14 cellular contexts compared by ENCODE assay signal in the genomic region with DNA sequence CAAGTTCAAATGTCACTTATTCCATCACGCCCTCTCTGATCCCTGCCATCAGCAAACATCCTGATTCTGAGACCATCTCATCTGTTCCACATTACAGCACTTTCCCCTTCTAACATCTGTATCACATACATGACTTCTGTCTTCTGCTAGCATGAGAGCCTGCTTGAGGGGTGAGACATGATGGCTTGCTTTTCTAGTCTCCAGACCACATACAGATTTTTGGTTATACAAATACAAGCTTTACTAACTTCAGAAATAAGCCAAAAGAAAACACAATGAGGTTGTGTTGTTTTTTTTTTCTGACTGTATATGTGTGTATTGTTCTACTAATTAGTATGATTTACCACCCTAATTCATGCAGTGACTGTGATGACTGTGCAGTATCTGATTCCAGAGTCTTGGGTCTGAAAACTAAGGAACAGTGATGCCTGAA. TPM values are rescaled to one million over a fixed set of nuclear protein-coding genes. Genes with fewer than 3 reads are reported as not detected.
DNase-seq lines count a peak whose midpoint lies in the region; ATAC-seq and TF ChIP-seq lines count a peak whose summit lies in the region.
"Had no signal": no experiment of that assay in that cellular context is flagged by ENCODE, and none has a peak within 500 bp of the region (broad histone marks: within the 10 kb centered on the region; RNA-seq: fewer than 3 reads in every experiment).

No MANE protein-coding gene starts in this region.

- H3K36me3 Mint-ChIP-seq in activated naive CD8-positive, alpha-beta T cell treated with anti-CD3 and anti-CD28 coated beads, Interleukin-2, amount 10 ng/mL, durations not matched to agents 7 days and 5 days = peaks cover 36% of the 10 kb centered on the region
- H3K36me3 Mint-ChIP-seq in activated naive CD8-positive, alpha-beta T cell treated with anti-CD3 and anti-CD28 coated beads, Interleukin-2, amount 50 U/mL, for 24 hours (ENCODE audit: low read depth) = peaks cover 49% of the 10 kb centered on the region
- H3K36me3 Mint-ChIP-seq in nephron progenitor cell (ENCODE audit: low read depth) (peaks cover 47% of the 10 kb centered on the region), mesothelial cell of epicardium (peaks cover 41% of the 10 kb centered on the region)

- H3K4me3 Mint-ChIP-seq in activated naive CD8-positive, alpha-beta T cell treated with anti-CD3 and anti-CD28 coated beads, Interleukin-2, amount 10 ng/mL, durations not matched to agents 7 days and 5 days = no peak overlapping the region
- H3K4me3 Mint-ChIP-seq in activated naive CD8-positive, alpha-beta T cell treated with anti-CD3 and anti-CD28 coated beads, Interleukin-2, amount 50 U/mL, for 24 hours = no peak overlapping the region
- H3K4me3 Mint-ChIP-seq in nephron progenitor cell (no peak overlapping the region), mesothelial cell of epicardium (no peak overlapping the region)

- no peaks in the 10 kb centered on the region for H3K27me3 ChIP-seq in dorsolateral prefrontal cortex

- TF ChIP-seq CTCF in dorsolateral prefrontal cortex (IDR thresholded peaks at IDR 0.05 in 54 of 56, conservative IDR thresholded peaks at IDR 0.05 in 2 of 56; ENCODE audit: low read depth in 1 of 56, partially characterized antibody in 56 of 56) (no peak), nephron progenitor cell (IDR thresholded peaks at IDR 0.05) (no peak), mesothelial cell of epicardium (IDR thresholded peaks at IDR 0.05; ENCODE audit: unreplicated experiment) (no peak)

- no peaks in the 10 kb centered on the region for H3K27me3 Mint-ChIP-seq in activated naive CD8-positive, alpha-beta T cell treated with anti-CD3 and anti-CD28 coated beads, Interleukin-2, amount 10 ng/mL, durations not matched to agents 7 days and 5 days
- no peaks in the 10 kb centered on the region for H3K27me3 Mint-ChIP-seq in activated naive CD8-positive, alpha-beta T cell treated with anti-CD3 and anti-CD28 coated beads, Interleukin-2, amount 50 U/mL, for 24 hours
- H3K27me3 Mint-ChIP-seq in nephron progenitor cell (ENCODE audit: low read depth, poor library complexity) (no peaks in the 10 kb centered on the region), mesothelial cell of epicardium (ENCODE audit: low read depth) (no peaks in the 10 kb centered on the region)

- H3K27ac ChIP-seq in dorsolateral prefrontal cortex (peak overlapping the region in 58 of 59 donors; percentile 47 to 98 (median 92)), temporal lobe (ENCODE audit: low read depth, low read length) (peak overlapping the region; percentile 93)
- H3K27ac ChIP-seq: C4-2B, GM23248 had no signal

- intact Hi-C loops in dorsolateral prefrontal cortex (cut with DNase I) = loop anchor here (2.0 to 5.0 kb wide), 2 partner anchors 33 to 34 kb away; a partner anchor contains a TSS

- no peak for DNase-seq in activated naive CD8-positive, alpha-beta T cell treated with anti-CD3 and anti-CD28 coated beads, Interleukin-2, amount 10 ng/mL, durations not matched to agents 7 days and 5 days
- no peak for DNase-seq in activated naive CD8-positive, alpha-beta T cell treated with anti-CD3 and anti-CD28 coated beads, Interleukin-2, amount 50 U/mL, for 24 hours
- DNase-seq in dorsolateral prefrontal cortex = no peak
- DNase-seq in nephron progenitor cell = no peak
- DNase-seq in NCI-H2081 treated with DMSO at 0.1 percent for 48 hours (lab: John Stamatoyannopoulos, UW) = no peak
- no peak for DNase-seq in mesothelial cell of epicardium (ENCODE audit: low spot score in 2 of 2, unreplicated experiment in 2 of 2)
- DNase-seq in left lobe of liver (ENCODE audit: low spot score) = no peak
- DNase-seq: GM23248, NCI-H146, NCI-H446, NCI-H748 treated with DMSO at 0.1 percent for 48 hours had no signal

- peak overlapping the region in 1 of 59 donors; percentile 5 for H3K4me3 ChIP-seq in dorsolateral prefrontal cortex
- H3K4me3 ChIP-seq: GM12878, GM23248 had no signal

- POLR2A ChIA-PET in activated naive CD8-positive, alpha-beta T cell treated with anti-CD3 and anti-CD28 coated beads, Interleukin-2, amount 10 ng/mL, durations not matched to agents 7 days and 5 days (lab: Charles Lee) = no interaction called here

- H3K4me1 Mint-ChIP-seq in activated naive CD8-positive, alpha-beta T cell treated with anti-CD3 and anti-CD28 coated beads, Interleukin-2, amount 10 ng/mL, durations not matched to agents 7 days and 5 days = peaks cover 6% of the 10 kb centered on the region
- no peaks in the 10 kb centered on the region for H3K4me1 Mint-ChIP-seq in activated naive CD8-positive, alpha-beta T cell treated with anti-CD3 and anti-CD28 coated beads, Interleukin-2, amount 50 U/mL, for 24 hours
- H3K4me1 Mint-ChIP-seq in nephron progenitor cell = no peaks in the 10 kb centered on the region
- H3K4me1 Mint-ChIP-seq in mesothelial cell of epicardium = no peaks in the 10 kb centered on the region

- peaks cover 6% of the 10 kb centered on the region for H3K9me3 Mint-ChIP-seq in activated naive CD8-positive, alpha-beta T cell treated with anti-CD3 and anti-CD28 coated beads, Interleukin-2, amount 10 ng/mL, durations not matched to agents 7 days and 5 days
- H3K9me3 Mint-ChIP-seq in activated naive CD8-positive, alpha-beta T cell treated with anti-CD3 and anti-CD28 coated beads, Interleukin-2, amount 50 U/mL, for 24 hours = peaks cover 9% of the 10 kb centered on the region
- peaks cover 29% of the 10 kb centered on the region for H3K9me3 Mint-ChIP-seq in nephron progenitor cell
- H3K9me3 Mint-ChIP-seq in mesothelial cell of epicardium = peaks cover 19% of the 10 kb centered on the region

- H3K27ac Mint-ChIP-seq in activated naive CD8-positive, alpha-beta T cell treated with anti-CD3 and anti-CD28 coated beads, Interleukin-2, amount 10 ng/mL, durations not matched to agents 7 days and 5 days = peak overlapping the region; percentile 10
- no peak overlapping the region for H3K27ac Mint-ChIP-seq in activated naive CD8-positive, alpha-beta T cell treated with anti-CD3 and anti-CD28 coated beads, Interleukin-2, amount 50 U/mL, for 24 hours
- peak overlapping the region; percentile 3 for H3K27ac Mint-ChIP-seq in nephron progenitor cell
- no peak overlapping the region for H3K27ac Mint-ChIP-seq in mesothelial cell of epicardium

- ATAC-seq in activated naive CD8-positive, alpha-beta T cell treated with anti-CD3 and anti-CD28 coated beads, Interleukin-2, amount 10 ng/mL, durations not matched to agents 7 days and 5 days (ENCODE audit: low read depth) = no peak
- ATAC-seq in activated naive CD8-positive, alpha-beta T cell treated with anti-CD3 and anti-CD28 coated beads, Interleukin-2, amount 50 U/mL, for 24 hours = no peak
- no peak for ATAC-seq in left lobe of liver
- ATAC-seq: GM12878 had no signal

RNA-seq across cellular contexts. Expression of a gene that starts 34.3 kb away (rescaled TPM):
- 10 to 100 TPM in 1 of 2 experiments, 1 to 10 TPM in 1; 9.8 to 10.9 TPM for total RNA-seq in activated naive CD8-positive, alpha-beta T cell treated with anti-CD3 and anti-CD28 coated beads, Interleukin-2, amount 10 ng/mL, durations not matched to agents 7 days and 5 days
- 100 to 1,000 TPM in 23 of 120 experiments, 10 to 100 TPM in 97; 63.0 to 129 (median 90.9) TPM for total RNA-seq in dorsolateral prefrontal cortex
- 17.2 TPM for total RNA-seq in temporal lobe
- total RNA-seq in mesothelial cell of epicardium = 17.0 to 17.5 TPM (median 17.0 TPM) in 3 replicates
- total RNA-seq in left lobe of liver = 17.2 TPM

RNA-seq across cellular contexts. Expression of a gene that starts 39.7 kb away (rescaled TPM):
- 10 to 100 TPM; 22.1 to 27.7 TPM for total RNA-seq in activated naive CD8-positive, alpha-beta T cell treated with anti-CD3 and anti-CD28 coated beads, Interleukin-2, amount 10 ng/mL, durations not matched to agents 7 days and 5 days
- total RNA-seq in dorsolateral prefrontal cortex = 10 to 100 TPM; 28.5 to 62.6 (median 44.0) TPM
- total RNA-seq in temporal lobe = 33.4 TPM
- 26.6 to 31.2 TPM (median 31.0 TPM) in 3 replicates for total RNA-seq in mesothelial cell of epicardium
- total RNA-seq in left lobe of liver = 15.8 TPM

RNA-seq across cellular contexts. Expression of a gene that starts 40.0 kb away (rescaled TPM):
- 1 to 10 TPM in 1 of 2 experiments, under 1 TPM in 1; 0.65 to 1.4 TPM for total RNA-seq in activated naive CD8-positive, alpha-beta T cell treated with anti-CD3 and anti-CD28 coated beads, Interleukin-2, amount 10 ng/mL, durations not matched to agents 7 days and 5 days
- total RNA-seq in dorsolateral prefrontal cortex = 10 to 100 TPM in 2 of 120 experiments, 1 to 10 TPM in 118; 2.0 to 10.4 (median 5.2) TPM
- total RNA-seq in temporal lobe = 3.9 TPM
- 3.6 to 4.7 TPM (median 3.8 TPM) in 3 replicates for total RNA-seq in mesothelial cell of epicardium
- 0.18 TPM for total RNA-seq in left lobe of liver

Comparison
In these comparisons a context has a peak if more than half of its experiments do, and no peak if none do; other contexts are left out.
1. H3K27ac Mint-ChIP-seq: peak in activated naive CD8-positive, alpha-beta T cell treated with anti-CD3 and anti-CD28 coated beads, Interleukin-2, amount 10 ng/mL, durations not matched to agents 7 days and 5 days (single experiment) and nephron progenitor cell (single experiment); none in activated naive CD8-positive, alpha-beta T cell treated with anti-CD3 and anti-CD28 coated beads, Interleukin-2, amount 50 U/mL, for 24 hours (single experiment) and mesothelial cell of epicardium (single experiment).